In the genomic region with DNA sequence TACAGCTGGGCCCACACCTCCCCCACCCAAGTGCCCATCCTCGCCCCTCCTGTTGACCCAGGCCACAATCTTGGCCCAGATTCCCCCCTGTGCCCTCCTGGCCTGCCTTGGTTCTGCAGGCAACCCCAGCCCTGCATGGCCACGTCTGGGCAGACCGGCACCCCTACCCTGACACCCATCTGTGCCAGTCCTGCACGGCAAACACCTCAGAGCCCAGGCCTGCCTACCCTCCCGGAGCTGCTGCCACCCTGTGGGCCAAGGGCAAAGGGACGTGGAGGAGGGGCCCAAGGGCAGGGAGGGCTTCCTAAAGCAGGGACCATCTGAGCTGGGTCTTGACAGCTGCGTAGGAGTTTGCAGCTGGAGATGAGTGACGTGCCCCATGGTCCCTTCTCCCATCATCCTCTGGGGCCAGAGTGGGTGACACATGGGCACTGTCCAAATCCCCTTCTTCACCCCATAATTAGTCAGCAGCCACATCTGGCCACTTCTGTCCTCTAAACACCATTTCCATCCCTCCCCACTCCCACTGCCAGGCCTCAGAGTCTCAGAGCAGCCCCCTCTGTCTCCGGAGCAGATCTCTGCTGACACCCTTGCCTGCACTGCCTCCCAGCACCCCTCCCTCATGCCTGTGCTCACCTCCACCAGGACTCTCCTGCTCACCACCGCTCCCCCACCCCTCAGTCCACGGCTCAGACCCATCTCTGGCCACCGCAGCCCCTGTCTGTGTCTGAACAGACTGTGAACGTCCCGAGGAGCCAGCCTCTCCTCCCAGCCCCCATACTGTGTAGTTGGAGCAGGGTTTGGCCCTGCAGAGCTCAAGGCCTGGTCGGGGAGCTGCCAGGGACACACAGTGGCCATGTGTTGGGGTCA, we compare ENCODE assay signal across 8 cellular contexts. TPM values are rescaled to one million over a fixed set of nuclear protein-coding genes. Genes with fewer than 3 reads are reported as not detected.
DNase-seq lines count a peak whose midpoint lies in the region; ATAC-seq and TF ChIP-seq lines count a peak whose summit lies in the region.

No MANE protein-coding gene starts in this region.

- 43 to 47% methylated on average over 14 to 15 of the region's 15 CpGs for WGBS in GM23248 (ENCODE audit: low coverage in 1 of 2, low lambda C conversion rate in 2 of 2, missing lambda C conversion rate in 2 of 2), 2 experiments

- no peak overlapping the region for H3K4me2 ChIP-seq in GM23248 (ENCODE audit: unreplicated experiment)

- H3K4me3 ChIP-seq in GM23248: no peak overlapping the region
- H3K4me3 ChIP-seq in RWPE2 (ENCODE audit: severe bottlenecking): no peak overlapping the region
- H3K4me3 ChIP-seq in fibroblast of mammary gland (ENCODE audit: control insufficient read depth, low read depth, low read length): no peak overlapping the region

- no peaks in the 10 kb centered on the region for H3K4me1 Mint-ChIP-seq in stimulated activated effector memory CD8-positive, alpha-beta T cell treated with anti-CD3 and anti-CD28 coated beads, Interleukin-12 subunit alpha, Interleukin-12 subunit beta, amount 100 ng/mL, for 72 hours

- no peaks in the 10 kb centered on the region for H3K9me3 ChIP-seq in GM23248 (ENCODE audit: low read depth)
- no peaks in the 10 kb centered on the region for H3K9me3 ChIP-seq in RWPE2 (ENCODE audit: severe bottlenecking)

- no peaks in the 10 kb centered on the region for H4K20me1 ChIP-seq in GM23248 (ENCODE audit: insufficient read depth)

- H3K27ac ChIP-seq in GM23248 (peak overlapping the region; percentile 82), RWPE2 (ENCODE audit: poor library complexity, severe bottlenecking) (peak overlapping the region; percentile 58)

- H3K9me2 ChIP-seq in GM23248 (ENCODE audit: insufficient read depth): no peaks in the 10 kb centered on the region

- no peaks in the 10 kb centered on the region for H3K27me3 ChIP-seq in GM23248 (replicated peaks; ENCODE audit: insufficient read depth)
- no peaks in the 10 kb centered on the region for H3K27me3 ChIP-seq in RWPE2 (ENCODE audit: insufficient read depth, poor library complexity, severe bottlenecking)

- ATAC-seq in RWPE2 (ENCODE audit: low read depth) (peak; percentile 7), HG03442 (IDR thresholded peaks at IDR 0.05; ENCODE audit: unreplicated experiment) (no peak), HG02884 (IDR thresholded peaks at IDR 0.05; ENCODE audit: unreplicated experiment) (no peak)
- ATAC-seq in stimulated activated effector memory CD8-positive, alpha-beta T cell treated with anti-CD3 and anti-CD28 coated beads, Interleukin-12 subunit alpha, Interleukin-12 subunit beta, amount 100 ng/mL, for 72 hours: no peak

- H3K79me2 ChIP-seq in GM23248 (ENCODE audit: insufficient read depth): peaks cover 25% of the 10 kb centered on the region; the same call in 1 of the 2 replicates

- peak overlapping the region; percentile 48 for H3K9ac ChIP-seq in GM23248

- no peaks in the 10 kb centered on the region for H3K36me3 Mint-ChIP-seq in stimulated activated effector memory CD8-positive, alpha-beta T cell treated with anti-CD3 and anti-CD28 coated beads, Interleukin-12 subunit alpha, Interleukin-12 subunit beta, amount 100 ng/mL, for 72 hours

- H3K9me3 Mint-ChIP-seq in stimulated activated effector memory CD8-positive, alpha-beta T cell treated with anti-CD3 and anti-CD28 coated beads, Interleukin-12 subunit alpha, Interleukin-12 subunit beta, amount 100 ng/mL, for 72 hours: no peaks in the 10 kb centered on the region

- in situ Hi-C loops in GM23248 (cut with MboI): no loop called here

- no peak overlapping the region for H2AFZ ChIP-seq in GM23248

- peak; percentile 45 for DNase-seq in GM23248
- no peak for DNase-seq in RWPE2 (ENCODE audit: low spot score)
- peak; percentile 54 for DNase-seq in fibroblast of mammary gland (ENCODE audit: low read depth)
- DNase-seq in stimulated activated effector memory CD8-positive, alpha-beta T cell treated with anti-CD3 and anti-CD28 coated beads, Interleukin-12 subunit alpha, Interleukin-12 subunit beta, amount 100 ng/mL, for 72 hours (ENCODE audit: low spot score in 2 of 2): no peak
- DNase-seq in activated CD4-positive, CD25-positive, alpha-beta regulatory T cell (lab: John Stamatoyannopoulos, UW): no peak
- DNase-seq in foreskin melanocyte: no peak

- peaks cover 81% of the 10 kb centered on the region for H3F3A ChIP-seq in GM23248 (ENCODE audit: insufficient read depth)

- peak overlapping the region; percentile 70 for H3K27ac Mint-ChIP-seq in stimulated activated effector memory CD8-positive, alpha-beta T cell treated with anti-CD3 and anti-CD28 coated beads, Interleukin-12 subunit alpha, Interleukin-12 subunit beta, amount 100 ng/mL, for 72 hours

- TF ChIP-seq CTCF in RWPE2 (IDR thresholded peaks at IDR 0.05; ENCODE audit: poor library complexity, severe bottlenecking) (peak; percentile 26), fibroblast of mammary gland (conservative IDR thresholded peaks at IDR 0.05; ENCODE audit: control insufficient read depth, insufficient read depth, low read depth, low read length) (no peak)

- no peak overlapping the region for H3K4me3 Mint-ChIP-seq in stimulated activated effector memory CD8-positive, alpha-beta T cell treated with anti-CD3 and anti-CD28 coated beads, Interleukin-12 subunit alpha, Interleukin-12 subunit beta, amount 100 ng/mL, for 72 hours

- H3K4me1 ChIP-seq in GM23248 (ENCODE audit: insufficient read depth): peaks cover 16% of the 10 kb centered on the region
- H3K4me1 ChIP-seq in RWPE2 (ENCODE audit: insufficient read depth, poor library complexity, severe bottlenecking): no peaks in the 10 kb centered on the region

- H3K36me3 ChIP-seq in GM23248 (ENCODE audit: low read depth): peaks cover 11% of the 10 kb centered on the region; the same call in 1 of the 2 replicates
- H3K36me3 ChIP-seq in RWPE2 (ENCODE audit: low read depth): peaks cover 36% of the 10 kb centered on the region

RNA-seq across cellular contexts. Expression of a gene that starts 35.6 kb away (rescaled TPM):
- total RNA-seq in GM23248 (2014; rRNA removed; shearing (Covaris generic)): 10.9 and 14.4 TPM in 2 replicates
- polyA plus RNA-seq in GM23248 (2016; fragmentation: Nextera tagmentation; extraction: Ambion mirVana): 8.4 and 8.7 TPM in 2 replicates

Comparison
In these comparisons a context has a peak if more than half of its experiments do, and no peak if none do; other contexts are left out.
1. DNase-seq: peak in GM23248 (single experiment) and fibroblast of mammary gland (single experiment); none in RWPE2 (single experiment), stimulated activated effector memory CD8-positive, alpha-beta T cell treated with anti-CD3 and anti-CD28 coated beads, Interleukin-12 subunit alpha, Interleukin-12 subunit beta, amount 100 ng/mL, for 72 hours (0 of 2), activated CD4-positive, CD25-positive, alpha-beta regulatory T cell (0 of 4) and foreskin melanocyte (single experiment).